18 cellular contexts compared by ENCODE assay signal in the genomic region with DNA sequence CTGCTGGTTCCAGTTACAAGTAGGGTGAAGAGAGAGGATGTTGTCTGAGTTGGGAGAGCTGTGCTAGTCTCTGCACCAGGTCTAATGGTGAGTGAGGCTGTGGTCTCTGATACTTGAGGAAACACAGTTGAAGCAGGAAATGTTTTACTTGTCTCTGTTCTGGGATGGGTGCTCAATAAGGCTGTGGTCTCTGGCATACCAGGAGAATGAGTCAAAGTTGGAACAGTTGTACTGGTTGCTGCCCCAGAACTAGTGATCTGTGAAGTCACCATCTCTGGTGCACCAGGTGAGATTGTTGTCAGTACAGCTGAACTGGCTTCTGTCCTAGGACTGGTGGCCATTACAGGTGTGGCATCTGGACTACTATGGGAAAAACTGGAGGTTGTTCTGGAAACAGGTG.
"Had no signal": no experiment of that assay in that cellular context is flagged by ENCODE, and none has a peak within 500 bp of the region (broad histone marks: within the 10 kb centered on the region; RNA-seq: fewer than 3 reads in every experiment).

No MANE protein-coding gene starts in this region.

- H3K36me3 ChIP-seq: adrenal gland, heart left ventricle, neural progenitor cell, spleen had no signal

- H3K4me3 Mint-ChIP-seq: activated CD8-positive, alpha-beta memory T cell treated with anti-CD3 and anti-CD28 coated beads, Interleukin-2, amount 10 ng/mL, durations not matched to agents 7 days and 5 days; activated naive CD4-positive, alpha-beta T cell treated with anti-CD3 and anti-CD28 coated beads, Interleukin-2, amount 10 ng/mL, durations not matched to agents 7 days and 5 days; central memory CD8-positive, alpha-beta T cell; dendritic cell treated with granulocyte-macrophage colony-stimulating factor and Interleukin-4, amounts not matched to agents 40 ng/mL and 50 ng/mL, for 4 days; neural progenitor cell; stimulated activated naive CD8-positive, alpha-beta T cell treated with anti-CD3 and anti-CD28 coated beads, Interleukin-15, amount 100 ng/mL, for 72 hours had no signal

- H3K27me3 Mint-ChIP-seq: activated CD8-positive, alpha-beta memory T cell treated with anti-CD3 and anti-CD28 coated beads, Interleukin-2, amount 10 ng/mL, durations not matched to agents 7 days and 5 days; activated naive CD4-positive, alpha-beta T cell treated with anti-CD3 and anti-CD28 coated beads, Interleukin-2, amount 10 ng/mL, durations not matched to agents 7 days and 5 days; dendritic cell treated with granulocyte-macrophage colony-stimulating factor and Interleukin-4, amounts not matched to agents 40 ng/mL and 50 ng/mL, for 4 days had no signal

- H3K27ac ChIP-seq: adrenal gland, heart left ventricle, neural progenitor cell, psoas muscle, spleen, testis had no signal

- H3K4me3 ChIP-seq: adrenal gland, heart left ventricle, lung, neural progenitor cell, psoas muscle, spleen, testis had no signal

- H3K4me1 ChIP-seq: adrenal gland, heart left ventricle, neural progenitor cell, psoas muscle, spleen, testis had no signal

- H3K27ac Mint-ChIP-seq: activated CD8-positive, alpha-beta memory T cell treated with anti-CD3 and anti-CD28 coated beads, Interleukin-2, amount 10 ng/mL, durations not matched to agents 7 days and 5 days; activated naive CD4-positive, alpha-beta T cell treated with anti-CD3 and anti-CD28 coated beads, Interleukin-2, amount 10 ng/mL, durations not matched to agents 7 days and 5 days; activated T-helper 2 cell treated with anti-CD3 and anti-CD28 coated beads, Interferon-gamma antibody, Interleukin-2, Interleukin-4, amounts not matched to agents 10 μg/mL and 5 μg/mL and 100 μg/mL, durations not matched to agents 14 hours and 24 hours and 36 hours; dendritic cell treated with granulocyte-macrophage colony-stimulating factor and Interleukin-4, amounts not matched to agents 40 ng/mL and 50 ng/mL, for 4 days; neural progenitor cell; stimulated activated naive CD8-positive, alpha-beta T cell treated with anti-CD3 and anti-CD28 coated beads, Interleukin-15, amount 100 ng/mL, for 72 hours had no signal

- H3K27me3 ChIP-seq: adrenal gland, heart left ventricle, neural progenitor cell, testis had no signal

- DNase-seq: activated CD4-positive, alpha-beta T cell treated with anti-CD3 and anti-CD28 coated beads, Interleukin-2, amount 50 U/mL, for 48 hours; activated CD4-positive, CD25-positive, alpha-beta regulatory T cell treated with anti-CD3 and anti-CD28 coated beads, Interleukin-2, amount 50 U/mL, for 72 hours; activated CD8-positive, alpha-beta memory T cell treated with anti-CD3 and anti-CD28 coated beads, Interleukin-2, amount 10 ng/mL, durations not matched to agents 7 days and 5 days; activated naive CD4-positive, alpha-beta T cell treated with anti-CD3 and anti-CD28 coated beads, Interleukin-2, amount 10 ng/mL, durations not matched to agents 7 days and 5 days; activated T-cell treated with anti-CD3 and anti-CD28 coated beads, Interleukin-2, amount 50 U/mL, for 1 hour; adrenal gland; heart left ventricle; midbrain; psoas muscle; spleen; stimulated activated naive CD8-positive, alpha-beta T cell treated with anti-CD3 and anti-CD28 coated beads, Interleukin-15, amount 100 ng/mL, for 72 hours; testis had no signal

- H3K36me3 Mint-ChIP-seq: activated CD8-positive, alpha-beta memory T cell treated with anti-CD3 and anti-CD28 coated beads, Interleukin-2, amount 10 ng/mL, durations not matched to agents 7 days and 5 days; activated naive CD4-positive, alpha-beta T cell treated with anti-CD3 and anti-CD28 coated beads, Interleukin-2, amount 10 ng/mL, durations not matched to agents 7 days and 5 days; neural progenitor cell had no signal

- H3K4me1 Mint-ChIP-seq: activated CD8-positive, alpha-beta memory T cell treated with anti-CD3 and anti-CD28 coated beads, Interleukin-2, amount 10 ng/mL, durations not matched to agents 7 days and 5 days; activated naive CD4-positive, alpha-beta T cell treated with anti-CD3 and anti-CD28 coated beads, Interleukin-2, amount 10 ng/mL, durations not matched to agents 7 days and 5 days; central memory CD8-positive, alpha-beta T cell; neural progenitor cell; stimulated activated naive CD8-positive, alpha-beta T cell treated with anti-CD3 and anti-CD28 coated beads, Interleukin-15, amount 100 ng/mL, for 72 hours had no signal

- H3K9me3 ChIP-seq: adrenal gland, psoas muscle, testis had no signal

- ATAC-seq: activated CD8-positive, alpha-beta memory T cell treated with anti-CD3 and anti-CD28 coated beads, Interleukin-2, amount 10 ng/mL, durations not matched to agents 7 days and 5 days; heart left ventricle; psoas muscle; sciatic nerve; stimulated activated naive CD8-positive, alpha-beta T cell treated with anti-CD3 and anti-CD28 coated beads, Interleukin-15, amount 100 ng/mL, for 72 hours had no signal
